19 cellular contexts compared by ENCODE assay signal in genomic region chr15:48592929-48593328, GRCh38. TPM values are rescaled to one million over a fixed set of nuclear protein-coding genes. Genes with fewer than 3 reads are reported as not detected.
A peak's percentile ranks its signal among the peaks of the same experiment; 100 is the strongest.
DNase-seq lines count a peak whose midpoint lies in the region; ATAC-seq, FAIRE-seq and TF ChIP-seq lines count a peak whose summit lies in the region.
"Had no signal": no experiment of that assay in that cellular context is flagged by ENCODE, and none has a peak within 500 bp of the region (broad histone marks: within the 10 kb centered on the region; RNA-seq: fewer than 3 reads in every experiment).

No MANE protein-coding gene starts in this region.

- H3K9me3 Mint-ChIP-seq in astrocyte (ENCODE audit: unreplicated experiment): no peaks in the 10 kb centered on the region
- no peaks in the 10 kb centered on the region for H3K9me3 Mint-ChIP-seq in activated CD8-positive, alpha-beta memory T cell treated with anti-CD3 and anti-CD28 coated beads, Interleukin-2, amount 10 ng/mL, durations not matched to agents 7 days and 5 days (ENCODE audit: low read depth)
- H3K9me3 Mint-ChIP-seq: H9 had no signal

- no peak for ATAC-seq in activated CD8-positive, alpha-beta memory T cell treated with anti-CD3 and anti-CD28 coated beads, Interleukin-2, amount 10 ng/mL, durations not matched to agents 7 days and 5 days
- no peak for ATAC-seq in heart right ventricle

- H3K27me3 ChIP-seq in ACC112 (ENCODE audit: insufficient read depth, low read length) (no peaks in the 10 kb centered on the region), astrocyte (ENCODE audit: insufficient read depth, low read length) (no peaks in the 10 kb centered on the region), hepatocyte (no peaks in the 10 kb centered on the region), heart right ventricle (no peaks in the 10 kb centered on the region)

- CTCF ChIA-PET in activated CD8-positive, alpha-beta memory T cell treated with anti-CD3 and anti-CD28 coated beads, Interleukin-2, amount 10 ng/mL, durations not matched to agents 7 days and 5 days (lab: Charles Lee): no interaction called here

- H2AFZ ChIP-seq in ACC112 (ENCODE audit: low read length, unreplicated experiment) (no peak overlapping the region), astrocyte (ENCODE audit: low read depth, low read length) (no peak overlapping the region), hepatocyte (no peak overlapping the region)

- peak overlapping the region; percentile 21 for H3K4me2 ChIP-seq in astrocyte (ENCODE audit: low read length)
- H3K4me2 ChIP-seq in hepatocyte: no peak overlapping the region

- 85% methylated on average over 1 of the region's 1 CpG for WGBS in hepatocyte (ENCODE audit: low lambda C conversion rate, missing lambda C conversion rate)
- 94 to 95% methylated on average over 1 of the region's 1 CpG for WGBS in heart right ventricle, 2 donors

- no peaks in the 10 kb centered on the region for H3K27me3 Mint-ChIP-seq in astrocyte (ENCODE audit: low read depth, unreplicated experiment)
- H3K27me3 Mint-ChIP-seq in activated CD8-positive, alpha-beta memory T cell treated with anti-CD3 and anti-CD28 coated beads, Interleukin-2, amount 10 ng/mL, durations not matched to agents 7 days and 5 days: peaks cover 33% of the 10 kb centered on the region

- peaks cover 19% of the 10 kb centered on the region for H3K36me3 Mint-ChIP-seq in astrocyte (ENCODE audit: low read depth, unreplicated experiment)
- H3K36me3 Mint-ChIP-seq in activated CD8-positive, alpha-beta memory T cell treated with anti-CD3 and anti-CD28 coated beads, Interleukin-2, amount 10 ng/mL, durations not matched to agents 7 days and 5 days: no peaks in the 10 kb centered on the region
- H3K36me3 Mint-ChIP-seq: CD8-positive, alpha-beta memory T cell had no signal

- peaks cover 17% of the 10 kb centered on the region for H3K79me2 ChIP-seq in ACC112 (ENCODE audit: control insufficient read depth, insufficient read depth, low read length, unreplicated experiment)
- peaks cover 59% of the 10 kb centered on the region for H3K79me2 ChIP-seq in astrocyte (ENCODE audit: insufficient read depth, low read length)
- no peaks in the 10 kb centered on the region for H3K79me2 ChIP-seq in hepatocyte

- H3K9me3 ChIP-seq in astrocyte (ENCODE audit: insufficient read depth, low read depth, low read length) (no peaks in the 10 kb centered on the region), hepatocyte (ENCODE audit: low read depth) (no peaks in the 10 kb centered on the region), heart right ventricle (no peaks in the 10 kb centered on the region)

- H3K27ac ChIP-seq in ACC112 (ENCODE audit: low read depth, low read length) (peak overlapping the region; percentile 98), astrocyte (ENCODE audit: low read depth, low read length) (peak overlapping the region; percentile 93), hepatocyte (peak overlapping the region; percentile 12), heart right ventricle (peak overlapping the region in 2 of 10 donors; percentile 29 to 45)
- H3K27ac ChIP-seq: 22Rv1 had no signal

- peaks cover 70% of the 10 kb centered on the region for H3K36me3 ChIP-seq in ACC112 (ENCODE audit: insufficient read depth, low read length)
- peaks cover 32% of the 10 kb centered on the region for H3K36me3 ChIP-seq in astrocyte (ENCODE audit: insufficient read depth, low read length)
- no peaks in the 10 kb centered on the region for H3K36me3 ChIP-seq in hepatocyte (replicated peaks; ENCODE audit: insufficient read depth, low read depth)
- peaks cover 0 to 44% (median 0%) of the 10 kb centered on the region in 9 donors for H3K36me3 ChIP-seq in heart right ventricle

- peak; percentile 23 for DNase-seq in LHCN-M2 (ENCODE audit: low read depth)
- DNase-seq in astrocyte (ENCODE audit: low read depth): peak; percentile 63
- DNase-seq in hepatocyte (ENCODE audit: low spot score): no peak
- DNase-seq in SK-N-DZ (ENCODE audit: low spot score): no peak
- DNase-seq in activated CD8-positive, alpha-beta memory T cell treated with anti-CD3 and anti-CD28 coated beads, Interleukin-2, amount 10 ng/mL, durations not matched to agents 7 days and 5 days: no peak
- no peak for DNase-seq in CD1c-positive myeloid dendritic cell (ENCODE audit: extremely low spot score)
- DNase-seq in heart right ventricle: no peak
- DNase-seq: CD8-positive, alpha-beta memory T cell; DMS79; H9; NCI-H1417; NCI-H187 treated with DMSO at 0.1 percent for 48 hours; NCI-H446; NCI-H69; SHP77 treated with DMSO at 0.1 percent for 48 hours had no signal

- TF ChIP-seq CTCF in astrocyte (IDR thresholded peaks at IDR 0.05; ENCODE audit: insufficient read depth, low read depth, low read length): no peak
- TF ChIP-seq CTCF in hepatocyte (IDR thresholded peaks at IDR 0.05; ENCODE audit: poor library complexity): no peak
- no peak for TF ChIP-seq CTCF in heart right ventricle (IDR thresholded peaks at IDR 0.05)

- H3K27ac Mint-ChIP-seq in astrocyte (ENCODE audit: unreplicated experiment): no peak overlapping the region
- H3K27ac Mint-ChIP-seq in activated CD8-positive, alpha-beta memory T cell treated with anti-CD3 and anti-CD28 coated beads, Interleukin-2, amount 10 ng/mL, durations not matched to agents 7 days and 5 days: no peak overlapping the region
- H3K27ac Mint-ChIP-seq: H9 had no signal

- H4K20me1 ChIP-seq in astrocyte (ENCODE audit: insufficient read depth, low read length) (peaks cover 45% of the 10 kb centered on the region), hepatocyte (ENCODE audit: insufficient read depth, poor library complexity, severe bottlenecking) (no peaks in the 10 kb centered on the region)

- H3K4me3 Mint-ChIP-seq in astrocyte (ENCODE audit: unreplicated experiment): no peak overlapping the region
- H3K4me3 Mint-ChIP-seq in activated CD8-positive, alpha-beta memory T cell treated with anti-CD3 and anti-CD28 coated beads, Interleukin-2, amount 10 ng/mL, durations not matched to agents 7 days and 5 days: no peak overlapping the region
- H3K4me3 Mint-ChIP-seq: CD8-positive, alpha-beta memory T cell; H9 had no signal

- H3K4me1 ChIP-seq in ACC112 (ENCODE audit: control insufficient read depth, insufficient read depth, low read length, unreplicated experiment): peaks cover 44% of the 10 kb centered on the region
- peaks cover 16% of the 10 kb centered on the region for H3K4me1 ChIP-seq in astrocyte (ENCODE audit: insufficient read depth, low read length)
- no peaks in the 10 kb centered on the region for H3K4me1 ChIP-seq in hepatocyte (ENCODE audit: insufficient read depth)
- H3K4me1 ChIP-seq in heart right ventricle: peaks cover 0 to 36% (median 6%) of the 10 kb centered on the region in 9 donors

- peak; percentile 5 for FAIRE-seq in astrocyte (lab: Jason Lieb, UNC)
- FAIRE-seq: D721Med, RCC 7860 had no signal

- H3K4me1 Mint-ChIP-seq in astrocyte (ENCODE audit: low read depth, unreplicated experiment): peaks cover 11% of the 10 kb centered on the region
- H3K4me1 Mint-ChIP-seq in activated CD8-positive, alpha-beta memory T cell treated with anti-CD3 and anti-CD28 coated beads, Interleukin-2, amount 10 ng/mL, durations not matched to agents 7 days and 5 days: peaks cover 2% of the 10 kb centered on the region
- H3K4me1 Mint-ChIP-seq: CD8-positive, alpha-beta memory T cell had no signal

- no peaks in the 10 kb centered on the region for H3K9me2 ChIP-seq in hepatocyte (replicated peaks; ENCODE audit: insufficient read depth)

- intact Hi-C loops in heart right ventricle (cut with DNase I): no loop called here

- peak overlapping the region; percentile 27; the same call in 1 of the 2 replicates for H3K4me3 ChIP-seq in ACC112 (ENCODE audit: low read depth, low read length)
- no peak overlapping the region for H3K4me3 ChIP-seq in astrocyte (ENCODE audit: insufficient read depth, low read depth, low read length)
- no peak overlapping the region for H3K4me3 ChIP-seq in hepatocyte
- no peak overlapping the region for H3K4me3 ChIP-seq in heart right ventricle

- H3K9ac ChIP-seq in astrocyte (ENCODE audit: low read length): peak overlapping the region; percentile 68

RNA-seq across cellular contexts. Expression of gene FBN1, which starts 52.6 kb away (rescaled TPM):
- total RNA-seq in LHCN-M2 (2014; rRNA removed) (109 and 128 TPM in 2 replicates), astrocyte (210 and 298 TPM in 2 replicates), hepatocyte (172 and 199 TPM in 2 replicates), heart right ventricle (100 to 1,000 TPM in 1 of 10 donors, 10 to 100 TPM in 9; 18.4 to 116 (median 32.9) TPM)
- 112 TPM for polyA plus RNA-seq in LHCN-M2 (2012)
- polyA plus RNA-seq in hepatocyte (69.4 and 76.6 TPM in 2 replicates), heart right ventricle (10 to 100 TPM in 1 of 2 donors, 1 to 10 TPM in 1; 7.0 to 31.8 TPM)
- 8.9 and 11.2 TPM in 2 replicates for polyA plus RNA-seq in SK-N-DZ (2014; cell fraction: cytosol; rRNA removed)
- polyA plus RNA-seq in SK-N-DZ (2014; cell fraction: nucleus; rRNA removed): 8.1 and 14.6 TPM in 2 replicates
- 1 to 10 TPM; 1.1 to 1.3 TPM for total RNA-seq in activated CD8-positive, alpha-beta memory T cell treated with anti-CD3 and anti-CD28 coated beads, Interleukin-2, amount 10 ng/mL, durations not matched to agents 7 days and 5 days

Comparison
In these comparisons a context has a peak if more than half of its experiments do, and no peak if none do; other contexts are left out.
1. DNase-seq: peak in LHCN-M2 (single experiment) and astrocyte (single experiment); none in hepatocyte (single experiment), SK-N-DZ (single experiment), activated CD8-positive, alpha-beta memory T cell treated with anti-CD3 and anti-CD28 coated beads, Interleukin-2, amount 10 ng/mL, durations not matched to agents 7 days and 5 days (single experiment), CD1c-positive myeloid dendritic cell (single experiment) and heart right ventricle (0 of 2).
2. RNA of gene FBN1, which starts 52.6 kb away (total RNA-seq): 210 to 298 TPM in astrocyte, 172 to 199 TPM in hepatocyte, 109 to 128 TPM in LHCN-M2 and 18.4 to 116 TPM in heart right ventricle; 1.1 to 1.3 TPM in activated CD8-positive, alpha-beta memory T cell treated with anti-CD3 and anti-CD28 coated beads, Interleukin-2, amount 10 ng/mL, durations not matched to agents 7 days and 5 days; every median in the first group is over 4 times any median in the second.